Comparison of ENCODE assay signal across 35 cellular contexts in the genomic region with DNA sequence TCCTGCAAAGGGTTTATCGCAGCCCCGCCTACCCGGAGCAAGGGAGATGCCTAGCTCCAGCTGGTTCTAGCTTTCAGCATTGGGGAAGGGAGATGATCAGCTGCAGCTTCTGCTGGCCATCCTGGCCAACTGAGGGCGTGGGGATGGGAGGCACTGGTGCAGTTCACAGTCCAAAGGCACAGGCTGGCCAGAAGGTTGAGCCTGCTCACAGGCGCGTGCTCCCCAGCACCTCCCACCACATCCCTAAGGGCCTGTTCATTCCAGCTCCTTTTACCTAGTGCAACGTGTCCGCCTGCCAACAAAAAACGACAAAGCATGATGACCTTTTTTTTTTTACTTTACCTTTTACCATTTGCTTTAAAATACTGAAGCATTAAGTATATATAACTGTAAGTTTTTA.
"Had no signal": no experiment of that assay in that cellular context is flagged by ENCODE, and none has a peak within 500 bp of the region (broad histone marks: within the 10 kb centered on the region; RNA-seq: fewer than 3 reads in every experiment).

No MANE protein-coding gene starts in this region.

- DNase-seq: activated B cell treated with CpG ODN at 0.5 μM for 24 hours; activated CD4-positive, alpha-beta T cell treated with anti-CD3 and anti-CD28 coated beads for 48 hours; activated CD4-positive, alpha-beta T cell treated with anti-CD3 and anti-CD28 coated beads, Interleukin-2, amount 50 U/mL, for 1 hour; activated CD4-positive, alpha-beta T cell treated with anti-CD3 and anti-CD28 coated beads, Interleukin-2, amount 50 U/mL, for 48 hours; activated CD8-positive, alpha-beta memory T cell treated with anti-CD3 and anti-CD28 coated beads for 24 hours; activated CD8-positive, alpha-beta T cell treated with anti-CD3 and anti-CD28 coated beads for 36 hours; activated effector memory CD4-positive, alpha-beta T cell treated with Interleukin-2 at 50 U/mL for 16 hours; activated gamma-delta T cell treated with Interleukin-2 at 50 U/mL for 16 hours; activated naive CD4-positive, alpha-beta T cell treated with anti-CD3 and anti-CD28 coated beads, Interleukin-2, amount 50 U/mL, for 16 hours; activated naive CD4-positive, alpha-beta T cell treated with Interleukin-2 at 50 U/mL for 16 hours; activated T-cell treated with anti-CD3 and anti-CD28 coated beads, Interleukin-2, amount 50 U/mL, for 4 hours; amygdala; central memory CD4-positive, alpha-beta T cell; cerebellar nuclear complex; colonic mucosa; dorsolateral prefrontal cortex; effector memory CD4-positive, alpha-beta T cell; endodermal cell; foreskin fibroblast; glutamatergic neuron; SW 1271; T-helper 1 cell; T-helper 17 cell; T1000; WERI-Rb-1 had no signal

- H3K4me3 Mint-ChIP-seq: activated B cell treated with CpG ODN at 0.5 μM for 24 hours; activated CD8-positive, alpha-beta T cell treated with anti-CD3 and anti-CD28 coated beads for 36 hours; activated naive CD8-positive, alpha-beta T cell; activated T-cell treated with anti-CD3 and anti-CD28 coated beads, Interleukin-2, amount 50 U/mL, for 4 hours; activated T-helper 17 cell treated with anti-CD3 and anti-CD28 coated beads, Interleukin-2, amount 50 U/mL, for 72 hours; brain; dendritic cell treated with granulocyte-macrophage colony-stimulating factor and Interleukin-4, amounts not matched to agents 40 ng/mL and 50 ng/mL, for 4 days; endodermal cell; T-helper 2 cell treated with Interferon-gamma antibody and Interleukin-4, amounts not matched to agents 5 μg/mL and 100 μg/mL, for 36 hours had no signal

- ATAC-seq: activated CD4-positive, CD25-positive, alpha-beta regulatory T cell treated with anti-CD3 and anti-CD28 coated beads, Interleukin-2, amount 50 U/mL, for 24 hours; activated CD8-positive, alpha-beta T cell treated with anti-CD3 and anti-CD28 coated beads for 36 hours; activated T-cell treated with anti-CD3 and anti-CD28 coated beads, Interleukin-2, amount 50 U/mL, for 4 hours; activated T-helper 17 cell treated with anti-CD3 and anti-CD28 coated beads, Interleukin-2, amount 50 U/mL, for 72 hours; esophagus mucosa; T-helper 17 cell had no signal

- H3K9me3 ChIP-seq: ascending aorta, breast epithelium, colonic mucosa had no signal

- H3K27me3 Mint-ChIP-seq: activated B cell treated with CpG ODN at 0.5 μM for 24 hours; activated CD8-positive, alpha-beta T cell treated with anti-CD3 and anti-CD28 coated beads for 36 hours; activated naive CD8-positive, alpha-beta T cell; activated T-helper 17 cell treated with anti-CD3 and anti-CD28 coated beads, Interleukin-2, amount 50 U/mL, for 72 hours; brain; dendritic cell treated with granulocyte-macrophage colony-stimulating factor and Interleukin-4, amounts not matched to agents 40 ng/mL and 50 ng/mL, for 4 days; T-helper 17 cell had no signal

- H3K4me1 ChIP-seq: ascending aorta, breast epithelium, colonic mucosa had no signal

- H3K27ac Mint-ChIP-seq: activated B cell treated with CpG ODN at 0.5 μM for 24 hours; activated CD8-positive, alpha-beta T cell treated with anti-CD3 and anti-CD28 coated beads for 36 hours; activated naive CD8-positive, alpha-beta T cell; activated T-helper 17 cell treated with anti-CD3 and anti-CD28 coated beads, Interleukin-2, amount 50 U/mL, for 72 hours; brain; dendritic cell treated with granulocyte-macrophage colony-stimulating factor and Interleukin-4, amounts not matched to agents 40 ng/mL and 50 ng/mL, for 4 days; endodermal cell; T-helper 17 cell; T-helper 2 cell treated with Interferon-gamma antibody and Interleukin-4, amounts not matched to agents 5 μg/mL and 100 μg/mL, for 36 hours had no signal

- H3K27me3 ChIP-seq: ascending aorta, breast epithelium, cardiac muscle cell, colonic mucosa, dorsolateral prefrontal cortex had no signal

- H3K27ac ChIP-seq: ascending aorta, breast epithelium, cardiac muscle cell, colonic mucosa, dorsolateral prefrontal cortex, WERI-Rb-1 had no signal

- H3K36me3 ChIP-seq: breast epithelium, colonic mucosa had no signal

- H3K4me1 Mint-ChIP-seq: activated B cell treated with CpG ODN at 0.5 μM for 24 hours; activated T-helper 17 cell treated with anti-CD3 and anti-CD28 coated beads, Interleukin-2, amount 50 U/mL, for 72 hours; brain; endodermal cell; T-helper 17 cell had no signal

- H3K9me3 Mint-ChIP-seq: activated B cell treated with CpG ODN at 0.5 μM for 24 hours; activated CD8-positive, alpha-beta T cell treated with anti-CD3 and anti-CD28 coated beads for 36 hours; activated T-cell treated with anti-CD3 and anti-CD28 coated beads, Interleukin-2, amount 50 U/mL, for 4 hours; activated T-helper 17 cell treated with anti-CD3 and anti-CD28 coated beads, Interleukin-2, amount 50 U/mL, for 72 hours; dendritic cell treated with granulocyte-macrophage colony-stimulating factor and Interleukin-4, amounts not matched to agents 40 ng/mL and 50 ng/mL, for 4 days; T-helper 2 cell treated with Interferon-gamma antibody and Interleukin-4, amounts not matched to agents 5 μg/mL and 100 μg/mL, for 36 hours had no signal

- H3K4me3 ChIP-seq: ascending aorta, breast epithelium, cardiac muscle cell, colonic mucosa, dorsolateral prefrontal cortex had no signal
